ENCODE assay signal across 14 cellular contexts in the genomic region with DNA sequence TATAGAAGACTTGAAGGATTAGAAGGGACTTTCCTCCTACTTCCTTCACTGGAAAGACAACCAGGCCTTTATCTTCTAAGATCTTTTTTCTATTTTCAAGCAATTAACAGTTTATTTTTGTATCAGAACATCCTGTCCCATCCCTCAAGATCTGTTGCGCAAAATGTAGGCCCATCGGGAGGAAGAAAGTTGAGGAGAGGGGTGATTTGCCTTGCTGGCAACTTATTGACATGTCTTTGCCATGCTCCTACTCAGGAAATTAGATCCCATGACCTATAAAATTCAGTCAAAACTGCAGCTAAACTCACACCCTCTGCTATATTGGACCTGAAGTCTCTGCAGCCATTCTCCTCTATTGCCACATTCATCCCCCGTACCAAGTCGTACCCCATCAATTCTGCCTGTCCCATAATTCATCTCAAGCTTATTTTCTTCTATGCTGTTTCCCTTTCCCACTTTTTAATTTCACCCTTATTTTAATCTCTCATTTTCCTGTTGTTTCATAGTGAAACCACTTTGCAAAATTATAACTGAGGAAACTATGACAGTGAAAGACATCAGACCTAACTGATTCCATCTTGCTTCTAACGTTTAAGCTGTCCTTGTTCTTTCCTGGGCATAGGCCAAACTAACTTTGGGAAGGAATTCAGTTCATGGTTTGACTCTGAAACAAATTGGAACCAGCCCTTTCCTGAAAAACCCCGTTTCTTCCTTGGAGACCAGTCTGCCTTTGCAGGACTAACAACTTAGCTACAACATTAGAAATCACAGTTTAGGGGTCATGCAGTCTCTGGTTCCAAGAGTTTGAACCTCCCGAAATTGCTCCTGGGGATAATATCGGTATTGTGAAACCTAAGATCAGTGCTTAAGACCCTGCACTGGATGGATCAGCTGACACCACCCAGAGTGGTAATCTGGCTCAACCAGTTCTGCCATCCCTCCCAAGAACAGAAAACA.
"Had no signal": no experiment of that assay in that cellular context is flagged by ENCODE, and none has a peak within 500 bp of the region (broad histone marks: within the 10 kb centered on the region; RNA-seq: fewer than 3 reads in every experiment).

No MANE protein-coding gene starts in this region.

- H3K4me3 ChIP-seq: heart right ventricle, pancreas, smooth muscle cell, tibial artery had no signal

- DNase-seq: activated CD4-positive, alpha-beta T cell treated with anti-CD3 and anti-CD28 coated beads for 4 hours; activated CD8-positive, alpha-beta T cell treated with anti-CD3 and anti-CD28 coated beads for 36 hours; amniotic stem cell; brain microvascular endothelial cell; cerebellar nuclear complex; foreskin melanocyte; heart right ventricle; pancreas; retina; T-helper 9 cell; WERI-Rb-1 had no signal

- H3K36me3 ChIP-seq: brain microvascular endothelial cell, heart right ventricle, pancreas, WERI-Rb-1 had no signal

- H3K27ac ChIP-seq: brain microvascular endothelial cell, pancreas, WERI-Rb-1 had no signal

- H3K9me3 ChIP-seq: pancreas had no signal

- H3K4me1 ChIP-seq: pancreas had no signal

- H3K27me3 ChIP-seq: brain microvascular endothelial cell, heart right ventricle, pancreas, tibial artery had no signal

- ATAC-seq: activated CD8-positive, alpha-beta T cell treated with anti-CD3 and anti-CD28 coated beads for 36 hours; stimulated activated effector memory CD8-positive, alpha-beta T cell treated with anti-CD3 and anti-CD28 coated beads, Interleukin-12 subunit alpha, Interleukin-12 subunit beta, amount 100 ng/mL, for 72 hours had no signal
